ENCODE assay signal across 8 cellular contexts in genomic region chr6:37860226-37860839, GRCh38. TPM values are rescaled to one million over a fixed set of nuclear protein-coding genes. Genes with fewer than 3 reads are reported as not detected.
DNase-seq lines count a peak whose midpoint lies in the region; ATAC-seq and TF ChIP-seq lines count a peak whose summit lies in the region.

No MANE protein-coding gene starts in this region.

- H3K9me3 ChIP-seq in ascending aorta: no peaks in the 10 kb centered on the region

- H3K27ac ChIP-seq in ascending aorta: no peak overlapping the region

- TF ChIP-seq CTCF in LNCAP (IDR thresholded peaks at IDR 0.05): peak; percentile 56
- TF ChIP-seq CTCF in ascending aorta (IDR thresholded peaks at IDR 0.05): peak; percentile 20 to 54 (median 47)

- no peak overlapping the region for H3K4me3 ChIP-seq in ascending aorta

- no peaks in the 10 kb centered on the region for H3K27me3 ChIP-seq in ascending aorta

- peaks cover 0 to 14% of the 10 kb centered on the region in 2 donors for H3K4me1 ChIP-seq in ascending aorta

- peak; percentile 8 for DNase-seq in SIG-M5 treated with dmso at 0.1 percent for 504 hours (lab: John Stamatoyannopoulos, UW; ENCODE audit: unreplicated experiment)
- DNase-seq in SIG-M5 (lab: John Stamatoyannopoulos, UW): no peak
- DNase-seq in ascending aorta (ENCODE audit: low spot score in 2 of 2): no peak
- no peak for DNase-seq in left lobe of liver (ENCODE audit: low spot score)
- no peak for DNase-seq in NCI-H2107 treated with DMSO at 0.1 percent for 48 hours (lab: John Stamatoyannopoulos, UW; ENCODE audit: unreplicated experiment)
- DNase-seq in cortex of kidney (lab: John Stamatoyannopoulos, UW): no peak

- intact Hi-C loops in ascending aorta (cut with DNase I): loop anchor here (2.0 to 5.0 kb wide), 2 partner anchors 43 to 70 kb away; partner anchors contain the start of gene ZFAND3

- ATAC-seq in left lobe of liver (peak; percentile 38), HG03159 (IDR thresholded peaks at IDR 0.05; ENCODE audit: unreplicated experiment) (no peak)

- no peaks in the 10 kb centered on the region for H3K36me3 ChIP-seq in ascending aorta

RNA-seq across cellular contexts. Expression of gene ZFAND3, which starts 40.8 kb away (rescaled TPM):
- 32.7 TPM for total RNA-seq in ascending aorta
- total RNA-seq in left lobe of liver: 41.0 TPM
